ENCODE assay signal across 1 cellular context in genomic region chr5:139273572-139274264, GRCh38.
TF ChIP-seq lines count a peak whose summit lies in the region.

No MANE protein-coding gene starts in this region.

TF ChIP-seq in GM12878, 131 proteins besides CTCF, POLR2A, EP300 and RAD21 (continued from another document and continues in another):
- TF ChIP-seq CUX1 (IDR thresholded peaks at IDR 0.05; ENCODE audit: insufficient replicate concordance, low read depth, low read length): peak; percentile 30
- peak; percentile 94 for TF ChIP-seq SMAD5 (IDR thresholded peaks at IDR 0.05; ENCODE audit: low read depth)
- TF ChIP-seq ZBTB33 (IDR thresholded peaks at IDR 0.05): no peak; the same call in 1 of the 2 replicates
- TF ChIP-seq POU2F2 (IDR thresholded peaks at IDR 0.05; ENCODE audit: borderline replicate concordance, low read depth, low read length): peak; percentile 70
- TF ChIP-seq POLR2AphosphoS5 (IDR thresholded peaks at IDR 0.05; ENCODE audit: low read length): peak; percentile 97
- 0 out of 2 replicates have a peak, but pooled peaks have one; percentile 62 for TF ChIP-seq ZNF207 (IDR thresholded peaks at IDR 0.05; ENCODE audit: borderline replicate concordance)
- peak; percentile 81 to 90 for TF ChIP-seq IKZF2 (IDR thresholded peaks at IDR 0.05)
- no peak for TF ChIP-seq SMAD1 (IDR thresholded peaks at IDR 0.05; ENCODE audit: low read depth, partially characterized antibody)
- peak; percentile 71 to 99 for TF ChIP-seq EGR1 (IDR thresholded peaks at IDR 0.05; ENCODE audit: borderline replicate concordance in 1 of 2, low read depth in 2 of 2, low read length in 2 of 2)
- no peak for TF ChIP-seq YBX1 (IDR thresholded peaks at IDR 0.05)
- TF ChIP-seq NR2C2 (IDR thresholded peaks at IDR 0.05; ENCODE audit: borderline replicate concordance, control insufficient read depth, insufficient read length, low read depth): no peak
- TF ChIP-seq CBFB (IDR thresholded peaks at IDR 0.05; ENCODE audit: low read depth): peak; percentile 71
- peak; percentile 42 for TF ChIP-seq FOXM1 (IDR thresholded peaks at IDR 0.05; ENCODE audit: low read depth, low read length)
- TF ChIP-seq KAT2A (conservative IDR thresholded peaks at IDR 0.05; ENCODE audit: control insufficient read depth, low read depth, low read length): no peak
- peak; percentile 68 for TF ChIP-seq PBX3 (IDR thresholded peaks at IDR 0.05; ENCODE audit: insufficient replicate concordance, low read depth, low read length)
- TF ChIP-seq RUNX3 (IDR thresholded peaks at IDR 0.05; ENCODE audit: low read length): peak; percentile 88
- no peak for TF ChIP-seq E2F8 (IDR thresholded peaks at IDR 0.05; ENCODE audit: low read depth, partially characterized antibody)
- no peak for TF ChIP-seq ZNF592 (IDR thresholded peaks at IDR 0.05)
- peak; percentile 18; the same call in 1 of the 2 replicates for TF ChIP-seq JUNB (IDR thresholded peaks at IDR 0.05)
- TF ChIP-seq NFYA (IDR thresholded peaks at IDR 0.05; ENCODE audit: borderline replicate concordance, low read depth, low read length): no peak
- no peak for TF ChIP-seq SREBF2 (IDR thresholded peaks at IDR 0.05; ENCODE audit: low read length)
- TF ChIP-seq SUZ12 (IDR thresholded peaks at IDR 0.05; ENCODE audit: unreplicated experiment): no peak
- no peak for TF ChIP-seq E4F1 (IDR thresholded peaks at IDR 0.05; ENCODE audit: borderline replicate concordance, partially characterized antibody)
- 0 out of 2 replicates have a peak, but pooled peaks have one; percentile 28 for TF ChIP-seq MTA3 (IDR thresholded peaks at IDR 0.05; ENCODE audit: borderline replicate concordance, low read length)
- TF ChIP-seq PRDM15 (CRISPR knock-in tag; IDR thresholded peaks at IDR 0.05): no peak
- no peak for TF ChIP-seq RCOR1 (conservative IDR thresholded peaks at IDR 0.05; ENCODE audit: low read depth, low read length)
- TF ChIP-seq RAD51 (IDR thresholded peaks at IDR 0.05): no peak
- peak; percentile 43 for TF ChIP-seq USF1 (IDR thresholded peaks at IDR 0.05; ENCODE audit: borderline replicate concordance, extremely low read length, insufficient read depth, low read depth, low read length)
- TF ChIP-seq FOXK2 (IDR thresholded peaks at IDR 0.05): no peak
- TF ChIP-seq RFX5 (IDR thresholded peaks at IDR 0.05; ENCODE audit: low read depth, low read length): no peak
- TF ChIP-seq YY1 (IDR thresholded peaks at IDR 0.05; ENCODE audit: low read depth, low read length): peak; percentile 65
